In genomic region chr12:20501958-20502357, GRCh38 we compare ENCODE assay signal across 28 cellular contexts.
"Had no signal": no experiment of that assay in that cellular context is flagged by ENCODE, and none has a peak within 500 bp of the region (broad histone marks: within the 10 kb centered on the region; RNA-seq: fewer than 3 reads in every experiment).

No MANE protein-coding gene starts in this region.

- H3K27ac ChIP-seq: colonic mucosa, coronary artery, dorsolateral prefrontal cortex, epithelial cell of prostate, esophagus muscularis mucosa, esophagus squamous epithelium, foreskin keratinocyte, gastrocnemius medialis, gastroesophageal sphincter, heart left ventricle, heart right ventricle had no signal

- H3K9me3 ChIP-seq: colonic mucosa, esophagus muscularis mucosa, esophagus squamous epithelium, gastrocnemius medialis, gastroesophageal sphincter, heart left ventricle, heart right ventricle had no signal

- DNase-seq: colonic mucosa; cortex of kidney; dermis blood vessel endothelial cell; dorsolateral prefrontal cortex; effector CD4-positive, alpha-beta T cell; effector CD8-positive, alpha-beta T cell; effector memory CD4-positive, alpha-beta T cell; effector memory CD8-positive, alpha-beta T cell; endodermal cell; erythroblast; esophagus squamous epithelium; foreskin fibroblast; foreskin keratinocyte; foreskin melanocyte; gastrocnemius medialis; glutamatergic neuron; head of caudate nucleus; heart left ventricle; heart right ventricle had no signal

- H3K4me3 ChIP-seq: colonic mucosa, coronary artery, dorsolateral prefrontal cortex, esophagus muscularis mucosa, esophagus squamous epithelium, gastrocnemius medialis, gastroesophageal sphincter, heart left ventricle, heart right ventricle had no signal

- H3K36me3 ChIP-seq: colonic mucosa, esophagus muscularis mucosa, esophagus squamous epithelium, gastrocnemius medialis, gastroesophageal sphincter, heart left ventricle, heart right ventricle had no signal

- H3K4me1 ChIP-seq: colonic mucosa, esophagus squamous epithelium, foreskin keratinocyte, gastrocnemius medialis had no signal

- H3K27me3 ChIP-seq: colonic mucosa, dorsolateral prefrontal cortex, esophagus muscularis mucosa, esophagus squamous epithelium, foreskin keratinocyte, gastrocnemius medialis, gastroesophageal sphincter, heart left ventricle, heart right ventricle had no signal

- FAIRE-seq: colon, endometrium, endothelial cell of umbilical vein, frontal cortex had no signal

- ATAC-seq: effector memory CD8-positive, alpha-beta T cell; esophagus mucosa; foreskin keratinocyte; gastrocnemius medialis; gastroesophageal sphincter had no signal
